ENCODE assay signal across 8 cellular contexts in genomic region chr6:32853541-32854375, GRCh38. TPM values are rescaled to one million over a fixed set of nuclear protein-coding genes. Genes with fewer than 3 reads are reported as not detected.
DNase-seq lines count a peak whose midpoint lies in the region; ATAC-seq, FAIRE-seq and TF ChIP-seq lines count a peak whose summit lies in the region.

PSMB9 (plus strand) TSS chr6:32854192; CDS start chr6:32854230, 38 bp downstream.
TAP1 (minus strand) TSS chr6:32853704; CDS start chr6:32853636, 68 bp downstream.

- intact Hi-C loops in mucosa of descending colon (cut with DNase I, micrococcal nuclease), result no loop called here

- peak; percentile 84 for DNase-seq in D721Med (ENCODE audit: insufficient read length, low spot score)
- DNase-seq in HT1080 (ENCODE audit: low read depth), result peak; percentile 94
- peak; percentile 100 for DNase-seq in OCI-M1 (lab: John Stamatoyannopoulos, UW)
- DNase-seq in activated T-cell treated with anti-CD3 and anti-CD28 coated beads for 24 hours (ENCODE audit: low read depth), result peak; percentile 94
- peak; percentile 92 for DNase-seq in epidermal melanocyte (ENCODE audit: insufficient read length, low spot score)
- DNase-seq in mucosa of descending colon, result peak; percentile 96 to 98 (median 97)
- DNase-seq in stimulated activated CD8-positive, alpha-beta memory T cell treated with anti-CD3 and anti-CD28 coated beads, Interleukin-4, amount 100 ng/mL, for 1 hour (ENCODE audit: low read depth in 2 of 2, low spot score in 1 of 2), result peak; percentile 82 to 93

- H3K4me1 ChIP-seq in mucosa of descending colon (ENCODE audit: low read depth), result peaks cover 24% of the 10 kb centered on the region

- TF ChIP-seq CTCF in D721Med (IDR thresholded peaks at IDR 0.05; ENCODE audit: insufficient read depth, missing control alignments), result peak; percentile 55
- TF ChIP-seq CTCF in mucosa of descending colon (IDR thresholded peaks at IDR 0.05), result peak; percentile 87

- H3K36me3 ChIP-seq in mucosa of descending colon (ENCODE audit: low read depth), result no peaks in the 10 kb centered on the region

- ATAC-seq in GM21360 (IDR thresholded peaks at IDR 0.05; ENCODE audit: unreplicated experiment) (peak; percentile 74), mucosa of descending colon (peak; percentile 92)

- FAIRE-seq in D721Med (lab: Jason Lieb, UNC), result no peak

- H3K9me3 ChIP-seq in mucosa of descending colon, result no peaks in the 10 kb centered on the region

- H3K4me3 ChIP-seq in mucosa of descending colon, result peak within 1 kb of the TSS; percentile 97

RNA-seq across cellular contexts. Expression of gene PSMB9, which starts in this region (rescaled TPM):
- total RNA-seq in HT1080 (2014; rRNA removed; shearing (Covaris generic)), result 16.5 and 32.5 TPM in 2 replicates
- polyA plus RNA-seq in HT1080 (2015; cell fraction: cytosol; rRNA removed), result 15.1 and 15.9 TPM in 2 replicates
- 8.6 and 8.7 TPM in 2 replicates for polyA plus RNA-seq in HT1080 (2015; cell fraction: nucleus; rRNA removed)
- 100 to 1,000 TPM in 1 of 3 donors, 10 to 100 TPM in 2; 37.4 to 108 (median 39.0) TPM for total RNA-seq in mucosa of descending colon

RNA-seq across cellular contexts. Expression of gene TAP1, which starts in this region (rescaled TPM):
- 28.1 and 32.0 TPM in 2 replicates for total RNA-seq in HT1080 (2014; rRNA removed; shearing (Covaris generic))
- 17.0 and 19.1 TPM in 2 replicates for polyA plus RNA-seq in HT1080 (2015; cell fraction: cytosol; rRNA removed)
- 22.7 and 28.3 TPM in 2 replicates for polyA plus RNA-seq in HT1080 (2015; cell fraction: nucleus; rRNA removed)
- 100 to 1,000 TPM in 1 of 3 donors, 10 to 100 TPM in 2; 69.5 to 131 (median 91.3) TPM for total RNA-seq in mucosa of descending colon

Comparison
In these comparisons a context has a peak if more than half of its experiments do, and no peak if none do; other contexts are left out.
1. Peak in every context shown above with its lines: DNase-seq, ATAC-seq and H3K4me3 ChIP-seq.